In genomic region chr2:224033601-224034000, GRCh38 we compare ENCODE assay signal across 16 cellular contexts.
"Had no signal": no experiment of that assay in that cellular context is flagged by ENCODE, and none has a peak within 500 bp of the region (broad histone marks: within the 10 kb centered on the region; RNA-seq: fewer than 3 reads in every experiment).

No MANE protein-coding gene starts in this region.

- DNase-seq: activated CD4-positive, alpha-beta T cell treated with anti-CD3 and anti-CD28 coated beads, Interleukin-2, amount 50 U/mL, for 48 hours; activated naive CD4-positive, alpha-beta T cell treated with Interleukin-2 at 50 U/mL for 16 hours; adrenal gland; erythroblast; hippocampal formation; kidney glomerular epithelial cell; left ventricle myocardium superior; mucosa of descending colon; natural killer cell; stimulated activated CD4-positive, alpha-beta T cell treated with anti-CD3 and anti-CD28 coated beads, Interleukin-4, amount 100 ng/mL, for 24 hours; stimulated activated naive CD4-positive, alpha-beta T cell; T-helper 9 cell; tibial artery had no signal

- ATAC-seq: activated T-helper 17 cell treated with anti-CD3 and anti-CD28 coated beads, Interleukin-2, amount 50 U/mL, for 72 hours; left ventricle myocardium superior; mucosa of descending colon; natural killer cell had no signal

- H3K4me3 ChIP-seq: adrenal gland, cardiac muscle cell, mucosa of descending colon, right atrium auricular region, tibial artery had no signal
